13 cellular contexts compared by ENCODE assay signal in the genomic region with DNA sequence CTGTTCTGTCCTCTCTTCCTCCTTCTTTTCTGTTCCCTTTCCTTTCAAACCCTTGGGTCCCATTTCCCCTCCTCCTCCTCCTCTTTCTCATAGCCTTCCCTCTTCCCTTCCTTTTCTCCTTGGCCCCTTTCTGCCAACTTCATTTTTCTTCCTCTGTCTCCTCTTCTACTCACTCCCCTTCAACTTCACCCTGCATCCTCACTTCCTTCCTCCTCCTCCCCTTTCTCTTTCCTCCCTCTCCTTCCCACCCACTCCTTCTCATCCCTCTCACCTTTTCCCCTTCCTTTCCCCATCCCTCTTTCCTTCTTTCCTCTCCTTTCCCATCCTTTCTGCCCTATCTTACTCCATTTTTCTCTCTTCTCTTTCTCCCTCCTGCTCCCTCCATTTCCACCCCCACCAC.
DNase-seq lines count a peak whose midpoint lies in the region; ATAC-seq lines count a peak whose summit lies in the region.
"Had no signal": no experiment of that assay in that cellular context is flagged by ENCODE, and none has a peak within 500 bp of the region (broad histone marks: within the 10 kb centered on the region; RNA-seq: fewer than 3 reads in every experiment).

No MANE protein-coding gene starts in this region.

- H3K36me3 Mint-ChIP-seq in activated T-cell treated with anti-CD3 and anti-CD28 coated beads, Interleukin-2, amount 50 U/mL, for 72 hours (ENCODE audit: insufficient read depth in 2 of 2) = no peaks in the 10 kb centered on the region
- H3K36me3 Mint-ChIP-seq in activated T-helper 1 cell treated with anti-CD3 and anti-CD28 coated beads, Interleukin-12 subunit alpha, Interleukin-12 subunit beta, Interleukin-2, Interleukin-4 antibody, amounts not matched to agents 30 ng/mL and 10 ng/mL and 1 ng/mL, durations not matched to agents 14 hours and 24 hours and 36 hours (ENCODE audit: low read depth) = no peaks in the 10 kb centered on the region

- peaks cover 63% of the 10 kb centered on the region for H3K4me1 Mint-ChIP-seq in activated T-cell treated with anti-CD3 and anti-CD28 coated beads, Interleukin-2, amount 50 U/mL, for 72 hours (ENCODE audit: low read depth)
- peaks cover 45% of the 10 kb centered on the region for H3K4me1 Mint-ChIP-seq in activated T-helper 1 cell treated with anti-CD3 and anti-CD28 coated beads, Interleukin-12 subunit alpha, Interleukin-12 subunit beta, Interleukin-2, Interleukin-4 antibody, amounts not matched to agents 30 ng/mL and 10 ng/mL and 1 ng/mL, durations not matched to agents 14 hours and 24 hours and 36 hours (ENCODE audit: low read depth)
- H3K4me1 Mint-ChIP-seq in stimulated activated naive CD8-positive, alpha-beta T cell treated with anti-CD3 and anti-CD28 coated beads, Interleukin-15, amount 100 ng/mL, for 72 hours = peaks cover 28% of the 10 kb centered on the region

- no peak for ATAC-seq in activated T-cell treated with anti-CD3 and anti-CD28 coated beads, Interleukin-2, amount 50 U/mL, for 72 hours (replicated peaks in 1 of 2)
- peak; percentile 2 for ATAC-seq in left colon
- ATAC-seq in stimulated activated naive CD8-positive, alpha-beta T cell treated with anti-CD3 and anti-CD28 coated beads, Interleukin-15, amount 100 ng/mL, for 72 hours = no peak
- ATAC-seq in GM19023 (IDR thresholded peaks at IDR 0.05; ENCODE audit: unreplicated experiment) = no peak
- ATAC-seq: SK-N-SH treated with all-trans-retinoic acid at 6 μM for 48 hours had no signal

- H3K9me3 Mint-ChIP-seq in activated T-cell treated with anti-CD3 and anti-CD28 coated beads, Interleukin-2, amount 50 U/mL, for 72 hours = no peaks in the 10 kb centered on the region
- H3K9me3 Mint-ChIP-seq in activated T-helper 1 cell treated with anti-CD3 and anti-CD28 coated beads, Interleukin-12 subunit alpha, Interleukin-12 subunit beta, Interleukin-2, Interleukin-4 antibody, amounts not matched to agents 30 ng/mL and 10 ng/mL and 1 ng/mL, durations not matched to agents 14 hours and 24 hours and 36 hours = no peaks in the 10 kb centered on the region
- H3K9me3 Mint-ChIP-seq in stimulated activated naive CD8-positive, alpha-beta T cell treated with anti-CD3 and anti-CD28 coated beads, Interleukin-15, amount 100 ng/mL, for 72 hours = no peaks in the 10 kb centered on the region
- H3K9me3 Mint-ChIP-seq: activated naive CD4-positive, alpha-beta T cell treated with anti-CD3 and anti-CD28 coated beads for 36 hours had no signal

- H3K4me3 Mint-ChIP-seq in activated T-cell treated with anti-CD3 and anti-CD28 coated beads, Interleukin-2, amount 50 U/mL, for 72 hours = peak overlapping the region; percentile 65 to 67
- H3K4me3 Mint-ChIP-seq in activated T-helper 1 cell treated with anti-CD3 and anti-CD28 coated beads, Interleukin-12 subunit alpha, Interleukin-12 subunit beta, Interleukin-2, Interleukin-4 antibody, amounts not matched to agents 30 ng/mL and 10 ng/mL and 1 ng/mL, durations not matched to agents 14 hours and 24 hours and 36 hours = peak overlapping the region; percentile 22
- H3K4me3 Mint-ChIP-seq in stimulated activated naive CD8-positive, alpha-beta T cell treated with anti-CD3 and anti-CD28 coated beads, Interleukin-15, amount 100 ng/mL, for 72 hours = peak overlapping the region; percentile 70 to 77

- H3K27me3 Mint-ChIP-seq in activated T-cell treated with anti-CD3 and anti-CD28 coated beads, Interleukin-2, amount 50 U/mL, for 72 hours (ENCODE audit: low read depth) = peaks cover 49% of the 10 kb centered on the region
- peaks cover 2% of the 10 kb centered on the region for H3K27me3 Mint-ChIP-seq in activated T-helper 1 cell treated with anti-CD3 and anti-CD28 coated beads, Interleukin-12 subunit alpha, Interleukin-12 subunit beta, Interleukin-2, Interleukin-4 antibody, amounts not matched to agents 30 ng/mL and 10 ng/mL and 1 ng/mL, durations not matched to agents 14 hours and 24 hours and 36 hours (ENCODE audit: insufficient read depth)
- H3K27me3 Mint-ChIP-seq in stimulated activated naive CD8-positive, alpha-beta T cell treated with anti-CD3 and anti-CD28 coated beads, Interleukin-15, amount 100 ng/mL, for 72 hours = peaks cover 14% of the 10 kb centered on the region

- intact Hi-C loops in activated T-helper 1 cell treated with anti-CD3 and anti-CD28 coated beads, Interleukin-12 subunit alpha, Interleukin-12 subunit beta, Interleukin-2, Interleukin-4 antibody, amounts not matched to agents 30 ng/mL and 10 ng/mL and 1 ng/mL, durations not matched to agents 14 hours and 24 hours and 36 hours (cut with micrococcal nuclease) = loop anchor here (2.0 to 10.0 kb wide), 7 partner anchors 35 to 453 kb away; no protein-coding TSS in a partner anchor
- intact Hi-C loops in left colon (cut with DNase I, micrococcal nuclease) = no loop called here

- DNase-seq in activated T-cell treated with anti-CD3 and anti-CD28 coated beads, Interleukin-2, amount 50 U/mL, for 72 hours = no peak
- DNase-seq in activated T-cell treated with anti-CD3 and anti-CD28 coated beads, Interleukin-2, amount 50 U/mL, for 1 hour = no peak
- DNase-seq in activated T-helper 1 cell treated with anti-CD3 and anti-CD28 coated beads, Interleukin-12 subunit alpha, Interleukin-12 subunit beta, Interleukin-2, Interleukin-4 antibody, amounts not matched to agents 30 ng/mL and 10 ng/mL and 1 ng/mL, durations not matched to agents 14 hours and 24 hours and 36 hours (ENCODE audit: low spot score) = no peak
- DNase-seq in left colon (no peak), middle frontal gyrus (ENCODE audit: extremely low spot score, low spot score) (no peak)
- no peak for DNase-seq in stimulated activated naive CD8-positive, alpha-beta T cell treated with anti-CD3 and anti-CD28 coated beads, Interleukin-15, amount 100 ng/mL, for 72 hours
- DNase-seq in stimulated activated CD4-positive, alpha-beta T cell treated with anti-CD3 and anti-CD28 coated beads, Interleukin-4, amount 100 ng/mL, for 1 hour = no peak
- DNase-seq: DMS 273 treated with DMSO at 0.1 percent for 48 hours, KBM-7, NCI-H1694 had no signal

- peak overlapping the region; percentile 82 for H3K27ac Mint-ChIP-seq in activated T-cell treated with anti-CD3 and anti-CD28 coated beads, Interleukin-2, amount 50 U/mL, for 72 hours
- H3K27ac Mint-ChIP-seq in activated T-helper 1 cell treated with anti-CD3 and anti-CD28 coated beads, Interleukin-12 subunit alpha, Interleukin-12 subunit beta, Interleukin-2, Interleukin-4 antibody, amounts not matched to agents 30 ng/mL and 10 ng/mL and 1 ng/mL, durations not matched to agents 14 hours and 24 hours and 36 hours = peak overlapping the region; percentile 71
- peak overlapping the region; percentile 55 to 61 for H3K27ac Mint-ChIP-seq in stimulated activated naive CD8-positive, alpha-beta T cell treated with anti-CD3 and anti-CD28 coated beads, Interleukin-15, amount 100 ng/mL, for 72 hours
- H3K27ac Mint-ChIP-seq: activated naive CD4-positive, alpha-beta T cell treated with anti-CD3 and anti-CD28 coated beads for 36 hours had no signal

Comparison
In these comparisons a context has a peak if more than half of its experiments do, and no peak if none do; other contexts are left out.
1. H3K4me3 Mint-ChIP-seq: peak in every context shown above with its lines; median percentile 74 in stimulated activated naive CD8-positive, alpha-beta T cell treated with anti-CD3 and anti-CD28 coated beads, Interleukin-15, amount 100 ng/mL, for 72 hours; 66 in activated T-cell treated with anti-CD3 and anti-CD28 coated beads, Interleukin-2, amount 50 U/mL, for 72 hours; 22 in activated T-helper 1 cell treated with anti-CD3 and anti-CD28 coated beads, Interleukin-12 subunit alpha, Interleukin-12 subunit beta, Interleukin-2, Interleukin-4 antibody, amounts not matched to agents 30 ng/mL and 10 ng/mL and 1 ng/mL, durations not matched to agents 14 hours and 24 hours and 36 hours.